In the genomic region with DNA sequence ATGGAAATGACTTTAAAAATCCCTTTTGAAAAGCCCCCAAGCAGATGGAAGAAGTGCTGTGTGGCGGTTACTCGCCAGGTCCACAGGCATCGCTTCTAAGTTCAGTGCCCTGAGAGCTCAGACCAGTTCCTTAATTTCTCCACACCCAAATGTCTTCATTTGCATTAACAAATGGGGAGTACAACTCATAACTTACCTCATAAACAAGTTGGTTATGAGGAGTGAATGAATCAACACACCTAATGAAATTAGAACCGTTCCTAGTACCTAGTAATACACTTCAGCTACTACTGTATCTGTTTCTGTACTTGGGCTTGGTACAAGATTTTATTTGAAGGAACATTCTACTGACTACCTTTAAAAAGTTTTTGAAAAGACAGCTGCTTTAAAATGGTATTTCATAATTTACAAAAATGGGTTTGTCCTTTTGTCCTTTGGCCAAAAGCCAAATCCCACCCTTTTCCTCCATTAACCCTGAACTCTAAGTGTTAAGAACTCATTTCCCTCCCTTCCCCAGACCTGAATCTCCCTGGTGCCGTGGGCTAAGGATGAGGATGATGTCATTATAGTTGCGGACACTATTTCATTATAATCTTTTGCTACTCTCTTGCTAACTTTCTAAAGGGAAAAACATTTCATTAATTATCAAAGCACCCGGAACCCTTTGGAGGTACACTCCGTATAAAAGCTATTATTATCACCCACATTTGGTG, we compare ENCODE assay signal across 15 cellular contexts.
DNase-seq lines count a peak whose midpoint lies in the region; ATAC-seq and TF ChIP-seq lines count a peak whose summit lies in the region.
"Had no signal": no experiment of that assay in that cellular context is flagged by ENCODE, and none has a peak within 500 bp of the region (broad histone marks: within the 10 kb centered on the region; RNA-seq: fewer than 3 reads in every experiment).

No MANE protein-coding gene starts in this region.

- peak overlapping the region; percentile 42 for H3K4me3 ChIP-seq in SJCRH30
- no peak overlapping the region for H3K4me3 ChIP-seq in fibroblast of mammary gland (ENCODE audit: control insufficient read depth, low read depth, low read length)
- H3K4me3 ChIP-seq in tibial nerve, result no peak overlapping the region
- H3K4me3 ChIP-seq: MG63, SK-N-MC had no signal

- no peak for ATAC-seq in GM18873 (IDR thresholded peaks at IDR 0.05; ENCODE audit: low FRiP score, unreplicated experiment)
- ATAC-seq in GM19328 (IDR thresholded peaks at IDR 0.05; ENCODE audit: unreplicated experiment), result no peak

- no peaks in the 10 kb centered on the region for H3K36me3 ChIP-seq in SJCRH30
- no peaks in the 10 kb centered on the region for H3K36me3 ChIP-seq in tibial nerve

- H3K4me1 ChIP-seq in SJCRH30 (peaks cover 44% of the 10 kb centered on the region), tibial nerve (peaks cover 0 to 62% (median 0%) of the 10 kb centered on the region in 4 donors)

- 53 to 55% methylated on average over 8 of the region's 8 CpGs for WGBS in tibial nerve, 2 donors

- peak overlapping the region; percentile 24; the same call in 1 of the 2 replicates for H3K27ac ChIP-seq in SJCRH30
- peak overlapping the region in 3 of 4 donors; percentile 35 to 87 (median 85) for H3K27ac ChIP-seq in tibial nerve
- H3K27ac ChIP-seq: SK-N-MC had no signal

- TF ChIP-seq POLR2A in tibial nerve (IDR thresholded peaks at IDR 0.05), result no peak

- DNase-seq in SJCRH30, result peak; percentile 36 to 61
- DNase-seq in fibroblast of mammary gland (ENCODE audit: low read depth), result peak; percentile 49
- peak; percentile 32 for DNase-seq in myocyte (ENCODE audit: low read depth)
- no peak for DNase-seq in tibial nerve (ENCODE audit: low spot score in 2 of 2)
- no peak for DNase-seq in NCI-H2171 treated with DMSO at 0.1 percent for 48 hours (lab: John Stamatoyannopoulos, UW)
- no peak for DNase-seq in foreskin melanocyte
- DNase-seq: activated CD4-positive, alpha-beta T cell treated with anti-CD3 and anti-CD28 coated beads for 4 hours; activated gamma-delta T cell; COR-L47; cortex of kidney; MG63; NCI-H774 had no signal

- H3K27me3 ChIP-seq in SJCRH30 (no peaks in the 10 kb centered on the region), tibial nerve (no peaks in the 10 kb centered on the region)
- H3K27me3 ChIP-seq: MG63 had no signal

- TF ChIP-seq EP300 in tibial nerve (IDR thresholded peaks at IDR 0.05), result no peak

- no peaks in the 10 kb centered on the region for H3K9me3 ChIP-seq in SJCRH30 (replicated peaks)
- H3K9me3 ChIP-seq in tibial nerve, result no peaks in the 10 kb centered on the region

- TF ChIP-seq CTCF in fibroblast of mammary gland (conservative IDR thresholded peaks at IDR 0.05; ENCODE audit: control insufficient read depth, insufficient read depth, low read depth, low read length), result no peak
- TF ChIP-seq CTCF in tibial nerve (IDR thresholded peaks at IDR 0.05), result no peak

Comparison
In these comparisons a context has a peak if more than half of its experiments do, and no peak if none do; other contexts are left out.
1. DNase-seq: peak in SJCRH30 (2 of 2), fibroblast of mammary gland (single experiment) and myocyte (single experiment); none in tibial nerve (0 of 2), NCI-H2171 treated with DMSO at 0.1 percent for 48 hours (single experiment) and foreskin melanocyte (single experiment).